In the genomic region with DNA sequence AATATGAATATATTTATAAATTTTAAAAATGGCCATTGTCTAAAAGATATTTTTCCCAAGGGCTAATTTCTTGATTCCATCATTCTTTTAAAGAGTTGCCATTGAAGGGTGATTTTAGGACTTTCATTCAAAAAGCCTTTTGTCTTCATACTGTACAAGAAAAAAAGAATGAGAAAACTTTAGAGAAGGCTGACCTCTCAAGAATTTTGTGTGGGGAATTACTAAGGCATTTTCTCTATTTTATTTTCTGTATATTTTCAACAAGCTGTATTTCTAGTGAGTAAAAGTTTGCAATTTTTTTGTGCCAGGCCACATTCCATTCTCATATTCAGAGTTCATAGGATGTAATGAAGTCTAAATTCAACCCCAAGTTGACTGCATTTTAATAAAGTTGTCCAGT, we compare ENCODE assay signal across 7 cellular contexts.
"Had no signal": no experiment of that assay in that cellular context is flagged by ENCODE, and none has a peak within 500 bp of the region (broad histone marks: within the 10 kb centered on the region; RNA-seq: fewer than 3 reads in every experiment).

No MANE protein-coding gene starts in this region.

- DNase-seq: H9, HCEC 1CT, KG1 had no signal

- FAIRE-seq: H1, H54, HTR-8/SVneo had no signal

- ATAC-seq: GM23338 had no signal
